ENCODE assay signal across 8 cellular contexts in the genomic region with DNA sequence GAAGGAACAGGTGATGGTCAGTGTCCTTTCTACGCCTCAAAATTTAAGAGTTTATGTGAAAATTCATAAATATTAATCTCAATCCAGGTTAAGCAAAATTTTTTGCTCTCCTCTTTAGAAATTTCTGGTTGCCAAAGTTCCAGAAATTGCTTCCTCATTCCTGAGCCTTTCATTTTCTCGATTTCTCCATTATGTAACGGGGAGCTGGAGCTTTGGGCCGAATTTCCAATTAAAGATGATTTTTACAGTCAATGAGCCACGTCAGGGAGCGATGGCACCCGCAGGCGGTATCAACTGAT. TPM values are rescaled to one million over a fixed set of nuclear protein-coding genes. Genes with fewer than 3 reads are reported as not detected.
DNase-seq lines count a peak whose midpoint lies in the region; ATAC-seq and TF ChIP-seq lines count a peak whose summit lies in the region.

No MANE protein-coding gene starts in this region.

- peak overlapping the region; percentile 88 for H3K4me3 Mint-ChIP-seq in activated T-helper 2 cell treated with anti-CD3 and anti-CD28 coated beads, Interferon-gamma antibody, Interleukin-2, Interleukin-4, amounts not matched to agents 10 μg/mL and 5 μg/mL and 100 μg/mL, durations not matched to agents 14 hours and 24 hours and 36 hours (ENCODE audit: low read depth)
- peak overlapping the region; percentile 78 to 87 for H3K4me3 Mint-ChIP-seq in stimulated activated naive B cell treated with anti-CD40 and anti-IgM and Interleukin-4, amounts not matched to agents 10 μg/mL and 1 μg/mL and 100 μg/mL, for 72 hours

- no peak overlapping the region for H3K9ac ChIP-seq in iPS-18a (ENCODE audit: low read length)

- H3K27me3 ChIP-seq in HL-60 (ENCODE audit: insufficient read depth, poor library complexity, severe bottlenecking) (no peaks in the 10 kb centered on the region), iPS-18a (ENCODE audit: control insufficient read depth, insufficient read depth, low read length) (peaks cover 8% of the 10 kb centered on the region)

- H3K27me3 Mint-ChIP-seq in activated T-helper 2 cell treated with anti-CD3 and anti-CD28 coated beads, Interferon-gamma antibody, Interleukin-2, Interleukin-4, amounts not matched to agents 10 μg/mL and 5 μg/mL and 100 μg/mL, durations not matched to agents 14 hours and 24 hours and 36 hours (ENCODE audit: low read depth): peaks cover 2% of the 10 kb centered on the region
- no peaks in the 10 kb centered on the region for H3K27me3 Mint-ChIP-seq in stimulated activated naive B cell treated with anti-CD40 and anti-IgM and Interleukin-4, amounts not matched to agents 10 μg/mL and 1 μg/mL and 100 μg/mL, for 72 hours

- ATAC-seq in stimulated activated naive B cell treated with anti-CD40 and anti-IgM and Interleukin-4, amounts not matched to agents 10 μg/mL and 1 μg/mL and 100 μg/mL, for 72 hours (replicated peaks): no peak
- ATAC-seq in HG02623 (IDR thresholded peaks at IDR 0.05; ENCODE audit: unreplicated experiment) (no peak), esophagus mucosa (no peak)

- H3K9me3 Mint-ChIP-seq in activated T-helper 2 cell treated with anti-CD3 and anti-CD28 coated beads, Interferon-gamma antibody, Interleukin-2, Interleukin-4, amounts not matched to agents 10 μg/mL and 5 μg/mL and 100 μg/mL, durations not matched to agents 14 hours and 24 hours and 36 hours: no peaks in the 10 kb centered on the region
- H3K9me3 Mint-ChIP-seq in stimulated activated naive B cell treated with anti-CD40 and anti-IgM and Interleukin-4, amounts not matched to agents 10 μg/mL and 1 μg/mL and 100 μg/mL, for 72 hours: no peaks in the 10 kb centered on the region

- TF ChIP-seq CTCF in HL-60 (IDR thresholded peaks at IDR 0.05; ENCODE audit: insufficient read depth, low read length): no peak

- H3K27ac ChIP-seq in HL-60 (replicated peaks) (no peak overlapping the region), iPS-18a (ENCODE audit: low read length) (no peak overlapping the region)

- no peaks in the 10 kb centered on the region for H3K36me3 ChIP-seq in iPS-18a (ENCODE audit: control insufficient read depth, low read depth, low read length)

- no peaks in the 10 kb centered on the region for H3K9me3 ChIP-seq in iPS-18a (ENCODE audit: control insufficient read depth, low read depth, low read length)

- DNase-seq in HL-60 (ENCODE audit: low read depth in 1 of 2, low spot score in 1 of 2): no peak
- DNase-seq in activated T-helper 2 cell treated with anti-CD3 and anti-CD28 coated beads, Interferon-gamma antibody, Interleukin-2, Interleukin-4, amounts not matched to agents 10 μg/mL and 5 μg/mL and 100 μg/mL, durations not matched to agents 14 hours and 24 hours and 36 hours (ENCODE audit: low spot score): no peak
- DNase-seq in stimulated activated naive B cell treated with anti-CD40 and anti-IgM and Interleukin-4, amounts not matched to agents 10 μg/mL and 1 μg/mL and 100 μg/mL, for 72 hours: no peak
- DNase-seq in SW480 (ENCODE audit: low spot score): no peak
- DNase-seq in stimulated activated CD4-positive, alpha-beta T cell treated with anti-CD3 and anti-CD28 coated beads, Interleukin-4, amount 100 ng/mL, for 1 hour: no peak

- peaks cover 62% of the 10 kb centered on the region for H3K4me1 Mint-ChIP-seq in activated T-helper 2 cell treated with anti-CD3 and anti-CD28 coated beads, Interferon-gamma antibody, Interleukin-2, Interleukin-4, amounts not matched to agents 10 μg/mL and 5 μg/mL and 100 μg/mL, durations not matched to agents 14 hours and 24 hours and 36 hours (ENCODE audit: low read depth)
- H3K4me1 Mint-ChIP-seq in stimulated activated naive B cell treated with anti-CD40 and anti-IgM and Interleukin-4, amounts not matched to agents 10 μg/mL and 1 μg/mL and 100 μg/mL, for 72 hours: peaks cover 22 to 29% of the 10 kb centered on the region in 2 donors

- peaks cover 27% of the 10 kb centered on the region for H3K36me3 Mint-ChIP-seq in activated T-helper 2 cell treated with anti-CD3 and anti-CD28 coated beads, Interferon-gamma antibody, Interleukin-2, Interleukin-4, amounts not matched to agents 10 μg/mL and 5 μg/mL and 100 μg/mL, durations not matched to agents 14 hours and 24 hours and 36 hours (ENCODE audit: low read depth)
- peaks cover 6 to 16% of the 10 kb centered on the region in 2 donors for H3K36me3 Mint-ChIP-seq in stimulated activated naive B cell treated with anti-CD40 and anti-IgM and Interleukin-4, amounts not matched to agents 10 μg/mL and 1 μg/mL and 100 μg/mL, for 72 hours

- H3K4me1 ChIP-seq in iPS-18a (ENCODE audit: control insufficient read depth, low read depth, low read length): peaks cover 14% of the 10 kb centered on the region

- intact Hi-C loops in activated T-helper 2 cell treated with anti-CD3 and anti-CD28 coated beads, Interferon-gamma antibody, Interleukin-2, Interleukin-4, amounts not matched to agents 10 μg/mL and 5 μg/mL and 100 μg/mL, durations not matched to agents 14 hours and 24 hours and 36 hours (cut with micrococcal nuclease): no loop called here

- peak overlapping the region; percentile 94 for H3K27ac Mint-ChIP-seq in activated T-helper 2 cell treated with anti-CD3 and anti-CD28 coated beads, Interferon-gamma antibody, Interleukin-2, Interleukin-4, amounts not matched to agents 10 μg/mL and 5 μg/mL and 100 μg/mL, durations not matched to agents 14 hours and 24 hours and 36 hours
- H3K27ac Mint-ChIP-seq in stimulated activated naive B cell treated with anti-CD40 and anti-IgM and Interleukin-4, amounts not matched to agents 10 μg/mL and 1 μg/mL and 100 μg/mL, for 72 hours: peak overlapping the region; percentile 95

- H3K4me3 ChIP-seq in HL-60 (replicated peaks; ENCODE audit: insufficient read depth, low read length) (peak overlapping the region; percentile 66), iPS-18a (ENCODE audit: low read length) (peak overlapping the region; percentile 62)

RNA-seq across cellular contexts. Expression of a gene that starts 0.4 kb away (rescaled TPM):
- total RNA-seq in activated T-helper 2 cell treated with anti-CD3 and anti-CD28 coated beads, Interferon-gamma antibody, Interleukin-2, Interleukin-4, amounts not matched to agents 10 μg/mL and 5 μg/mL and 100 μg/mL, durations not matched to agents 14 hours and 24 hours and 36 hours: 43.2 and 46.6 TPM in 2 replicates
- total RNA-seq in esophagus mucosa: 75.6 TPM

RNA-seq across cellular contexts. Expression of a gene that starts 35.8 kb away (rescaled TPM):
- not detected in 2 replicates for total RNA-seq in activated T-helper 2 cell treated with anti-CD3 and anti-CD28 coated beads, Interferon-gamma antibody, Interleukin-2, Interleukin-4, amounts not matched to agents 10 μg/mL and 5 μg/mL and 100 μg/mL, durations not matched to agents 14 hours and 24 hours and 36 hours
- not detected for total RNA-seq in esophagus mucosa
